In the genomic region with DNA sequence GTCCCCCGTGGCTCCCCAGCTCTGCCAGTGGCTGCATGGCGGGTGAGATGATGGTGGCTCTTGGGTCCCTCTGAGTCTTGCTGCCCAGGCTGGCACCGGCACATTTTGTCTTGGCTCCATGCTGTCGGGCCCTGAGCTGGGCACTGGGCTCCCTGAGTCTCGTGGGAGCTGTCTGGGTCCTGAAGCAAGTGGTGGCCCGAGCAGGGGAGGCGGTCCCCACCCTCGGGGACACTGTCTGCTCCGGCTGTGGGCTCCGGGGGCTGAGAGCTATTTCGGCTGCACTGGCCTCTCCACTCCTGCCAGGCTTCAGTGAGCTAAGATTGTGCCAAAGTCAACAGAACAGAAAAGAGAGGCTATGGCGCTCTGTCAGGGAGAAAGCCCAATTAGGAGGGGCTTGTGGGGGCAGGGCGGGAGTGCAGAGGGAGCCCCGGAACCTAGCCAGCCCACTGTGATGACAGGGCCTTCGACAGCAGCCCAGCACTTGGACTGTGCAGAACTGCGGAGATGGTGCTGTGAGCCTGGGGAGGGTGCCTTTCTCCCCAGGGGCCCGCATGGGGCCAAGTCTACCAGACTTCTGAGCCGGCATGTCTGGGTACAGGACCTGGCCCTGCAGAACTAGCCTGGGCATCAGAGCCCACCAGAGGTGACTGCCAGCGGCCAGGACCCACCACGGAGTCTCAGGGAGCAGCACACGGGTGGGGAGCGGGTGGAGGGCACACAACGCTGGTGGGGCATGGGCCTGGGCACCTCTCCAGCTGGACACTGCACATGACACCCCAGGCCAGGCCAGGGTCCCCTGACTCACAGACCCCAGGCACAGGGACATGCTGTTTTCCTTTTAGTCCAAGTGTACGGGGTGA, we compare ENCODE assay signal across 20 cellular contexts. TPM values are rescaled to one million over a fixed set of nuclear protein-coding genes. Genes with fewer than 3 reads are reported as not detected.
DNase-seq lines count a peak whose midpoint lies in the region; ATAC-seq and TF ChIP-seq lines count a peak whose summit lies in the region.
"Had no signal": no experiment of that assay in that cellular context is flagged by ENCODE, and none has a peak within 500 bp of the region (broad histone marks: within the 10 kb centered on the region; RNA-seq: fewer than 3 reads in every experiment).

No MANE protein-coding gene starts in this region.

- peak; percentile 51 to 77 for ATAC-seq in right cardiac atrium
- no peak for ATAC-seq in HG03342 (IDR thresholded peaks at IDR 0.05; ENCODE audit: unreplicated experiment)
- ATAC-seq: activated naive CD8-positive, alpha-beta T cell treated with anti-CD3 and anti-CD28 coated beads, Interleukin-2, amount 50 U/mL, for 24 hours; foreskin keratinocyte; natural killer cell treated with Interleukin-12 subunit alpha and Interleukin-12 subunit beta and Interleukin-15 and Interleukin-18, amount 100 ng/mL, for 72 hours had no signal

- H3K27me3 ChIP-seq in right cardiac atrium (ENCODE audit: control insufficient read depth, insufficient read depth) (no peaks in the 10 kb centered on the region), testis (no peaks in the 10 kb centered on the region)
- H3K27me3 ChIP-seq: breast epithelium had no signal

- no peak overlapping the region for H3K27ac ChIP-seq in right cardiac atrium (ENCODE audit: low read length)
- H3K27ac ChIP-seq in testis, result no peak overlapping the region
- H3K27ac ChIP-seq: breast epithelium, foreskin keratinocyte, skin epidermis had no signal

- H3K9me3 ChIP-seq in right cardiac atrium (ENCODE audit: control insufficient read depth, low read length), result no peaks in the 10 kb centered on the region
- H3K9me3 ChIP-seq in testis, result no peaks in the 10 kb centered on the region
- H3K9me3 ChIP-seq: breast epithelium, Caco-2 had no signal

- TF ChIP-seq CTCF in testis (IDR thresholded peaks at IDR 0.05), result no peak

- no peak overlapping the region for H3K4me3 ChIP-seq in right cardiac atrium (ENCODE audit: low read length)
- H3K4me3 ChIP-seq in testis, result no peak overlapping the region
- H3K4me3 ChIP-seq: breast epithelium, skin epidermis had no signal

- no peaks in the 10 kb centered on the region for H3K36me3 ChIP-seq in testis (ENCODE audit: low read depth, missing control alignments)
- H3K36me3 ChIP-seq: breast epithelium had no signal

- no peaks in the 10 kb centered on the region for H3K4me1 ChIP-seq in right cardiac atrium (ENCODE audit: control insufficient read depth, insufficient read depth, low read length)
- H3K4me1 ChIP-seq in testis, result peaks cover 4% of the 10 kb centered on the region
- H3K4me1 ChIP-seq: breast epithelium, Caco-2, foreskin keratinocyte had no signal

- TF ChIP-seq POLR2A in testis (IDR thresholded peaks at IDR 0.05), result no peak

- DNase-seq in NCI-H1092 (lab: John Stamatoyannopoulos, UW), result peak; percentile 90
- peak; percentile 78 for DNase-seq in NCI-H69 (lab: John Stamatoyannopoulos, UW)
- peak; percentile 61 to 91 (median 90) for DNase-seq in right cardiac atrium
- peak; percentile 46 for DNase-seq in testis
- DNase-seq in NCI-H774 (lab: John Stamatoyannopoulos, UW), result no peak
- no peak for DNase-seq in NK-92 treated with Interleukin-12 subunit alpha and Interleukin-12 subunit beta, amount 100 ng/mL, for 24 hours (lab: John Stamatoyannopoulos, UW)
- DNase-seq: activated CD8-positive, alpha-beta memory T cell treated with anti-CD3 and anti-CD28 coated beads, Interleukin-2, amount 50 U/mL, for 4 hours; activated effector memory CD4-positive, alpha-beta T cell treated with Interleukin-2 at 50 U/mL for 16 hours; activated naive CD8-positive, alpha-beta T cell treated with anti-CD3 and anti-CD28 coated beads, Interleukin-2, amount 50 U/mL, for 24 hours; Caco-2; foreskin keratinocyte; islet precursor cell; NCI-H1436 treated with DMSO at 0.1 percent for 48 hours; NCI-H226; stimulated activated naive CD4-positive, alpha-beta T cell; T-helper 2 cell had no signal

- 42% methylated on average over 24 of the region's 24 CpGs for WGBS in right cardiac atrium
- 64 to 73% methylated on average over 13 to 24 of the region's 24 CpGs for WGBS in testis, 2 donors

- intact Hi-C loops in right cardiac atrium (cut with DNase I), result no loop called here
- intact Hi-C loops in testis (cut with DNase I; ENCODE audit: low total_unique reads), result no loop called here

RNA-seq across cellular contexts. Expression of gene RTN4R, which starts 38.0 kb away (rescaled TPM):
- total RNA-seq in right cardiac atrium (1 to 10 TPM in 3 of 4 donors, under 1 TPM in 1; 0.56 to 1.9 (median 1.2) TPM), testis (1 to 10 TPM; 5.1 to 6.1 TPM)
- polyA plus RNA-seq in right cardiac atrium (1.1 TPM), testis (ENCODE audit: insufficient read depth, low read depth, low replicate concordance) (2.1 TPM)

Comparison
In these comparisons a context has a peak if more than half of its experiments do, and no peak if none do; other contexts are left out.
1. DNase-seq: peak in NCI-H1092 (single experiment), NCI-H69 (single experiment), right cardiac atrium (3 of 3) and testis (single experiment); none in NCI-H774 (single experiment) and NK-92 treated with Interleukin-12 subunit alpha and Interleukin-12 subunit beta, amount 100 ng/mL, for 24 hours (single experiment).